22 cellular contexts compared by ENCODE assay signal in the genomic region with DNA sequence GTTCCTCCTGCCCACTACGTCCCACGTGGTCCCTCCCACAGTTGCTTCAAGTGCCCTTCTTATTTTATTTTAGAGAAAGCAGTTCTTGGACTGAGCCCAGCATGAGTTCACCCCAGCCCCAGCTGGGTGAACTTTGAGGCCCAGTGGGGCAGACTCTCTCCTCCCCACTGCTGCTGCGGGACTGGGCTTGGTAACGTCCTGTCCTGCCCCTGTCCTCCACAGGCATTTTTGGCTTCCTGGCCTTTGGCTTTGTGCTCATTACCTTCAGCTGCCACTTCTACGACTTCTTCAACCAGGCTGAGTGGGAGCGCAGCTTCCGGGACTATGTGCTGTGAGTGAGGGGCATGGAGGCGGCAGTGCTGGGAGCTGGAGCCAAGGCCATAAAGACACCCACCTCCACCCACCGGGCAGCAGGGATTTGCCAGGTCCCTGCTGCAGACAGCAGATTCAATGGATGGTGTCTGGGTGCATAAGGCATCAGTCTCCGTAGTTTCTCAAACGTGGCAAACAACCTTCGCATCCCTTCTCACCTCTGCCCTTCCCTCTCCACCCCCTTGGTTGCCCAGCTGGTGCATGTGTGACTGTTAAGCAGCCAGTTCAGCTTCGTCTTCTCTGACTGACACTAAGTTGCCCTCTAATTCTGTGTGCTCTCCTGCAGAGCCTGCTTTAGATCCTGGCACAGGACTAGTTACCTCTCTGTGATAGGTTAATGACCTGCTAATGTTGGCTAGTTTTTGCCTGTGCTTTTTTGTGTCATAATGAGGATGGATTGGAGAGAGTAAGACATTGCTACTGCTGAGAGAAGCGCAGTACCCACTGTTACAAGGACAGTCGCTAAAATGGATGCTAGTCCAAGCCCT. TPM values are rescaled to one million over a fixed set of nuclear protein-coding genes. Genes with fewer than 3 reads are reported as not detected.
"Had no signal": no experiment of that assay in that cellular context is flagged by ENCODE, and none has a peak within 500 bp of the region (broad histone marks: within the 10 kb centered on the region; RNA-seq: fewer than 3 reads in every experiment).

No MANE protein-coding gene starts in this region.

- H3K4me3 ChIP-seq: SJSA1, SK-N-MC had no signal

- DNase-seq: IMR-90, Kasumi-1, MM.1S, NCI-H1048, NCI-H1105, NCI-H1436 treated with DMSO at 0.1 percent for 48 hours, NCI-H1694, NCI-H187 treated with DMSO at 0.1 percent for 48 hours, NCI-H2029 treated with DMSO at 0.1 percent for 48 hours, NCI-H2171 treated with DMSO at 0.1 percent for 48 hours, NCI-H345, NCI-H446 treated with DMSO at 0.1 percent for 48 hours, NCI-H510A treated with DMSO at 0.1 percent for 48 hours, NCI-H82, Right ventricle myocardium superior, RPMI8226, SIG-M5 had no signal

- FAIRE-seq: RCC 7860 had no signal

- H3K27ac ChIP-seq: KMS-11, SJSA1 had no signal

- H3K27me3 ChIP-seq: SJSA1 had no signal

- H3K9me3 ChIP-seq: SJSA1 had no signal

- H3K4me1 ChIP-seq: SJSA1 had no signal

- H3K36me3 ChIP-seq: SJSA1 had no signal

- H3K4me2 ChIP-seq: KMS-11 had no signal

- H3K9ac ChIP-seq: KMS-11 had no signal

RNA-seq across cellular contexts. Expression of a gene that starts 20.9 kb away (rescaled TPM):
- total RNA-seq: HT-29 had no signal
